Comparison of ENCODE assay signal across 17 cellular contexts in the genomic region with DNA sequence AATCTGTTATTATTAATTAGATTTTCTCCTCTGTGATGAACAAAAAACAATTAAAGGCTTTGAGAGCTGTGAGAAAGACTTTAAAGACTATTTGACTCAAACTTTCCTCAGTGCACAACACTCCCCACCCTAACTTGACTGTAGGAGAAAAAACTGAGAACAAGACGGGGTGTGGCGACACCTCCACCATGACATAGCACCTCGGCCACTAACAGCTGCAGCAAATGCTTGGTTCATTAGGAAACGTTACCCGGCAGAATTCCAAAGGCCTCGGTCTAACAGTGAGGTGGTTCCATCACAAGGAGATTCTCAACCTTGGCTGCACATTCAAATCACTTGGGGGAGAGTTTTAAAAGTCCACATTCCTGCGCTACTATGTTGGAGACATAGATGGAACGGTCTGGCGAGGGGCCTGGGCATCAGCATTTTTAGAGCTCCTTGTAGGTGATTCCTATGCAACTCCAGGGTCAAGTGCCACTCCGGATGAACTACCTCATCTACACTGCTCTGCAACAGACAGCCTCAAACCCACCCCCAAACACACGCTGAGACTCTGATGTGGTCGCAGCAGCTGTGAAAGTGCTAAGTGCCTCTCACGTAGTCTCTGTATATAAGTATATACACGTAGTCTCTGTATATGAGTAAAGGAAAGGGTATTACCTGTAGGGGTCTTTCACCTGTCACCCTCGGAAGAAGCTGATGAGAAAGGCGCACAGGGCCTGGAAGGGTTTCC. TPM values are rescaled to one million over a fixed set of nuclear protein-coding genes. Genes with fewer than 3 reads are reported as not detected.
DNase-seq lines count a peak whose midpoint lies in the region; ATAC-seq and TF ChIP-seq lines count a peak whose summit lies in the region.
"Had no signal": no experiment of that assay in that cellular context is flagged by ENCODE, and none has a peak within 500 bp of the region (broad histone marks: within the 10 kb centered on the region; RNA-seq: fewer than 3 reads in every experiment).

No MANE protein-coding gene starts in this region.

- H3K27me3 ChIP-seq in mononuclear cell (ENCODE audit: insufficient read depth, low read length) (no peaks in the 10 kb centered on the region), dorsolateral prefrontal cortex (peaks cover 0 to 3% (median 0%) of the 10 kb centered on the region in 45 donors), esophagus squamous epithelium (no peaks in the 10 kb centered on the region)
- H3K27me3 ChIP-seq: hepatocyte had no signal

- H3K9me3 ChIP-seq in mononuclear cell (ENCODE audit: low read depth, low read length) (no peaks in the 10 kb centered on the region), esophagus squamous epithelium (no peaks in the 10 kb centered on the region)

- ATAC-seq in stimulated activated naive CD8-positive, alpha-beta T cell treated with anti-CD3 and anti-CD28 coated beads, Interleukin-15, Interleukin-2, amounts not matched to agents 100 U/mL and 50 U/mL, for 24 hours = no peak

- peaks cover 29% of the 10 kb centered on the region for H3K4me1 Mint-ChIP-seq in activated T-helper 1 cell treated with anti-CD3 and anti-CD28 coated beads, Interleukin-12 subunit alpha, Interleukin-12 subunit beta, Interleukin-2, Interleukin-4 antibody, amounts not matched to agents 30 ng/mL and 10 ng/mL and 1 ng/mL, durations not matched to agents 14 hours and 24 hours and 36 hours (ENCODE audit: low read depth)

- H3K4me1 ChIP-seq in mononuclear cell (ENCODE audit: insufficient read depth, low read length) (peaks cover 29% of the 10 kb centered on the region), esophagus squamous epithelium (no peaks in the 10 kb centered on the region)

- 72 to 76% methylated on average over 16 of the region's 16 CpGs for WGBS in esophagus squamous epithelium, 2 donors

- no peak overlapping the region for H3K27ac ChIP-seq in dorsolateral prefrontal cortex
- no peak overlapping the region for H3K27ac ChIP-seq in esophagus squamous epithelium
- H3K27ac ChIP-seq: hepatocyte had no signal

- H3K27me3 Mint-ChIP-seq in activated T-helper 1 cell treated with anti-CD3 and anti-CD28 coated beads, Interleukin-12 subunit alpha, Interleukin-12 subunit beta, Interleukin-2, Interleukin-4 antibody, amounts not matched to agents 30 ng/mL and 10 ng/mL and 1 ng/mL, durations not matched to agents 14 hours and 24 hours and 36 hours (ENCODE audit: insufficient read depth) = peaks cover 17% of the 10 kb centered on the region

- TF ChIP-seq CTCF in dorsolateral prefrontal cortex (IDR thresholded peaks at IDR 0.05 in 54 of 56, conservative IDR thresholded peaks at IDR 0.05 in 2 of 56; ENCODE audit: low read depth in 1 of 56, partially characterized antibody in 56 of 56) (no peak), esophagus squamous epithelium (IDR thresholded peaks at IDR 0.05) (no peak)

- peak overlapping the region; percentile 63 for H3K4me3 Mint-ChIP-seq in activated T-helper 1 cell treated with anti-CD3 and anti-CD28 coated beads, Interleukin-12 subunit alpha, Interleukin-12 subunit beta, Interleukin-2, Interleukin-4 antibody, amounts not matched to agents 30 ng/mL and 10 ng/mL and 1 ng/mL, durations not matched to agents 14 hours and 24 hours and 36 hours

- no peaks in the 10 kb centered on the region for H3K36me3 Mint-ChIP-seq in activated T-helper 1 cell treated with anti-CD3 and anti-CD28 coated beads, Interleukin-12 subunit alpha, Interleukin-12 subunit beta, Interleukin-2, Interleukin-4 antibody, amounts not matched to agents 30 ng/mL and 10 ng/mL and 1 ng/mL, durations not matched to agents 14 hours and 24 hours and 36 hours (ENCODE audit: low read depth)

- H3K4me3 ChIP-seq in mononuclear cell (ENCODE audit: low read length) (peak overlapping the region; percentile 25), dorsolateral prefrontal cortex (no peak overlapping the region), esophagus squamous epithelium (no peak overlapping the region)
- H3K4me3 ChIP-seq: hepatocyte had no signal

- peak; percentile 47 for DNase-seq in activated gamma-delta T cell treated with Interleukin-2 at 50 U/mL for 16 hours
- no peak for DNase-seq in activated gamma-delta T cell (lab: John Stamatoyannopoulos, UW)
- DNase-seq in activated T-helper 1 cell treated with anti-CD3 and anti-CD28 coated beads, Interleukin-12 subunit alpha, Interleukin-12 subunit beta, Interleukin-2, Interleukin-4 antibody, amounts not matched to agents 30 ng/mL and 10 ng/mL and 1 ng/mL, durations not matched to agents 14 hours and 24 hours and 36 hours (ENCODE audit: low spot score) = no peak
- DNase-seq in stimulated activated naive CD8-positive, alpha-beta T cell treated with anti-CD3 and anti-CD28 coated beads, Interleukin-15, Interleukin-2, amounts not matched to agents 100 U/mL and 50 U/mL, for 24 hours = peak; percentile 38
- no peak for DNase-seq in SIG-M5 (lab: John Stamatoyannopoulos, UW)
- DNase-seq in dorsolateral prefrontal cortex = no peak
- no peak for DNase-seq in esophagus squamous epithelium (lab: John Stamatoyannopoulos, UW)
- DNase-seq: activated CD4-positive, CD25-positive, alpha-beta regulatory T cell; dermis blood vessel endothelial cell; NCI-H2107; NCI-H748 treated with DMSO at 0.1 percent for 48 hours had no signal

- H3K36me3 ChIP-seq in esophagus squamous epithelium = no peaks in the 10 kb centered on the region

- H3K27ac Mint-ChIP-seq in activated T-helper 1 cell treated with anti-CD3 and anti-CD28 coated beads, Interleukin-12 subunit alpha, Interleukin-12 subunit beta, Interleukin-2, Interleukin-4 antibody, amounts not matched to agents 30 ng/mL and 10 ng/mL and 1 ng/mL, durations not matched to agents 14 hours and 24 hours and 36 hours = no peak overlapping the region

- no peak for TF ChIP-seq POLR2A in esophagus squamous epithelium (IDR thresholded peaks at IDR 0.05)

- peaks cover 4% of the 10 kb centered on the region for H3K9me3 Mint-ChIP-seq in activated T-helper 1 cell treated with anti-CD3 and anti-CD28 coated beads, Interleukin-12 subunit alpha, Interleukin-12 subunit beta, Interleukin-2, Interleukin-4 antibody, amounts not matched to agents 30 ng/mL and 10 ng/mL and 1 ng/mL, durations not matched to agents 14 hours and 24 hours and 36 hours

- intact Hi-C loops in activated T-helper 1 cell treated with anti-CD3 and anti-CD28 coated beads, Interleukin-12 subunit alpha, Interleukin-12 subunit beta, Interleukin-2, Interleukin-4 antibody, amounts not matched to agents 30 ng/mL and 10 ng/mL and 1 ng/mL, durations not matched to agents 14 hours and 24 hours and 36 hours (cut with micrococcal nuclease) = no loop called here
- intact Hi-C loops in dorsolateral prefrontal cortex (cut with DNase I) (no loop called here), esophagus squamous epithelium (cut with DNase I) (no loop called here)

RNA-seq across cellular contexts. Expression of a gene that starts 1.0 kb away (rescaled TPM):
- total RNA-seq in activated T-helper 1 cell treated with anti-CD3 and anti-CD28 coated beads, Interleukin-12 subunit alpha, Interleukin-12 subunit beta, Interleukin-2, Interleukin-4 antibody, amounts not matched to agents 30 ng/mL and 10 ng/mL and 1 ng/mL, durations not matched to agents 14 hours and 24 hours and 36 hours = 4.8 and 7.7 TPM in 2 replicates
- total RNA-seq in mononuclear cell = 84.5 TPM
- total RNA-seq in dorsolateral prefrontal cortex = 1 to 10 TPM in 14 of 120 experiments, under 1 TPM in 32, not detected in 74; 0.40 to 1.7 (median 0.86) TPM
- not detected for total RNA-seq in esophagus squamous epithelium
- total RNA-seq: dermis blood vessel endothelial cell, kidney epithelial cell, skeletal muscle tissue had no signal

RNA-seq across cellular contexts. Expression of a gene that starts 23.4 kb away (rescaled TPM):
- total RNA-seq in activated T-helper 1 cell treated with anti-CD3 and anti-CD28 coated beads, Interleukin-12 subunit alpha, Interleukin-12 subunit beta, Interleukin-2, Interleukin-4 antibody, amounts not matched to agents 30 ng/mL and 10 ng/mL and 1 ng/mL, durations not matched to agents 14 hours and 24 hours and 36 hours = not detected in 2 replicates
- total RNA-seq in mononuclear cell (not detected), dorsolateral prefrontal cortex (not detected), esophagus squamous epithelium (100 to 1,000 TPM; 386 to 630 (median 528) TPM)
- total RNA-seq: dermis blood vessel endothelial cell; osteoblast; skeletal muscle tissue; T-helper 1 cell treated with Interleukin-12 subunit alpha and Interleukin-12 subunit beta and Interleukin-4 antibody, amounts not matched to agents 30 ng/mL and 1 ng/mL, for 36 hours had no signal

Comparison
In these comparisons a context has a peak if more than half of its experiments do, and no peak if none do; other contexts are left out.
1. DNase-seq: peak in activated gamma-delta T cell treated with Interleukin-2 at 50 U/mL for 16 hours (single experiment) and stimulated activated naive CD8-positive, alpha-beta T cell treated with anti-CD3 and anti-CD28 coated beads, Interleukin-15, Interleukin-2, amounts not matched to agents 100 U/mL and 50 U/mL, for 24 hours (single experiment); none in activated gamma-delta T cell (single experiment), activated T-helper 1 cell treated with anti-CD3 and anti-CD28 coated beads, Interleukin-12 subunit alpha, Interleukin-12 subunit beta, Interleukin-2, Interleukin-4 antibody, amounts not matched to agents 30 ng/mL and 10 ng/mL and 1 ng/mL, durations not matched to agents 14 hours and 24 hours and 36 hours (single experiment), SIG-M5 (single experiment), dorsolateral prefrontal cortex (0 of 10) and esophagus squamous epithelium (single experiment).
2. RNA of a gene that starts 23.4 kb away (total RNA-seq): 386 to 630 TPM in esophagus squamous epithelium; not detected in activated T-helper 1 cell treated with anti-CD3 and anti-CD28 coated beads, Interleukin-12 subunit alpha, Interleukin-12 subunit beta, Interleukin-2, Interleukin-4 antibody, amounts not matched to agents 30 ng/mL and 10 ng/mL and 1 ng/mL, durations not matched to agents 14 hours and 24 hours and 36 hours, not detected in mononuclear cell (single experiment) and not detected in dorsolateral prefrontal cortex; every median in the first group is over 100 times any median in the second.